In genomic region chr1:180062452-180062971, GRCh38 we compare ENCODE assay signal across 29 cellular contexts.
"Had no signal": no experiment of that assay in that cellular context is flagged by ENCODE, and none has a peak within 500 bp of the region (broad histone marks: within the 10 kb centered on the region; RNA-seq: fewer than 3 reads in every experiment).

No MANE protein-coding gene starts in this region.

- H3K4me3 Mint-ChIP-seq: mesothelial cell of epicardium; naive B cell; nephron; neural crest cell; stimulated activated memory B cell treated with anti-CD40 and anti-IgM and Interleukin-4, amounts not matched to agents 10 μg/mL and 1 μg/mL and 100 μg/mL, for 72 hours; stimulated activated naive CD8-positive, alpha-beta T cell treated with anti-CD3 and anti-CD28 coated beads, Interleukin-15, amount 100 ng/mL, for 72 hours; type B pancreatic cell had no signal

- H3K36me3 ChIP-seq: prostate gland, uterus had no signal

- H3K9me3 ChIP-seq: left lung, lower lobe of right lung, pancreas, prostate gland, sigmoid colon, spleen, tibial nerve, uterus had no signal

- H3K27ac Mint-ChIP-seq: mesothelial cell of epicardium; nephron; stimulated activated memory B cell treated with anti-CD40 and anti-IgM and Interleukin-4, amounts not matched to agents 10 μg/mL and 1 μg/mL and 100 μg/mL, for 72 hours; type B pancreatic cell had no signal

- H3K27ac ChIP-seq: left lung, lower lobe of right lung, pancreas, prostate gland, sigmoid colon, spleen, tibial nerve, uterus had no signal

- H3K9me3 Mint-ChIP-seq: mesothelial cell of epicardium; naive B cell; nephron; neural crest cell; stimulated activated memory B cell treated with anti-CD40 and anti-IgM and Interleukin-4, amounts not matched to agents 10 μg/mL and 1 μg/mL and 100 μg/mL, for 72 hours; stimulated activated naive CD8-positive, alpha-beta T cell treated with anti-CD3 and anti-CD28 coated beads, Interleukin-15, amount 100 ng/mL, for 72 hours; type B pancreatic cell had no signal

- H3K4me1 ChIP-seq: left lung, lower lobe of right lung, pancreas, prostate gland, sigmoid colon, tibial nerve, uterus had no signal

- DNase-seq: hippocampal formation; kidney; left colon; left lung; lower lobe of right lung; mammary epithelial cell; mesenchymal stem cell; naive B cell; nucleus accumbens; pancreas; posterior cingulate gyrus; retina; right cardiac atrium; sigmoid colon; small intestine; spleen; stimulated activated CD4-positive, alpha-beta T cell treated with anti-CD3 and anti-CD28 coated beads, Interleukin-4, amount 100 ng/mL, for 24 hours; stimulated activated CD8-positive, alpha-beta memory T cell treated with anti-CD3 and anti-CD28 coated beads, Interleukin-4, amount 100 ng/mL, for 48 hours; stimulated activated naive CD4-positive, alpha-beta T cell treated with Interleukin-2 at 50 U/mL for 16 hours; stimulated activated naive CD8-positive, alpha-beta T cell treated with anti-CD3 and anti-CD28 coated beads, Interleukin-15, amount 100 ng/mL, for 72 hours; substantia nigra; uterus had no signal

- H3K4me1 Mint-ChIP-seq: mesothelial cell of epicardium, nephron, neural crest cell had no signal

- ATAC-seq: left colon; left lung; lower lobe of right lung; pancreas; right cardiac atrium; stimulated activated memory B cell treated with anti-CD40 and anti-IgM and Interleukin-4, amounts not matched to agents 10 μg/mL and 1 μg/mL and 100 μg/mL, for 72 hours; stimulated activated naive CD8-positive, alpha-beta T cell treated with anti-CD3 and anti-CD28 coated beads, Interleukin-15, amount 100 ng/mL, for 72 hours had no signal

- H3K27me3 Mint-ChIP-seq: naive B cell; stimulated activated memory B cell treated with anti-CD40 and anti-IgM and Interleukin-4, amounts not matched to agents 10 μg/mL and 1 μg/mL and 100 μg/mL, for 72 hours; stimulated activated naive CD8-positive, alpha-beta T cell treated with anti-CD3 and anti-CD28 coated beads, Interleukin-15, amount 100 ng/mL, for 72 hours; type B pancreatic cell had no signal

- H3K4me3 ChIP-seq: left lung, lower lobe of right lung, pancreas, prostate gland, sigmoid colon, spleen, tibial nerve, uterus had no signal

- H3K27me3 ChIP-seq: left lung, pancreas, sigmoid colon, spleen, tibial nerve, uterus had no signal
